Comparison of ENCODE assay signal across 8 cellular contexts in the genomic region with DNA sequence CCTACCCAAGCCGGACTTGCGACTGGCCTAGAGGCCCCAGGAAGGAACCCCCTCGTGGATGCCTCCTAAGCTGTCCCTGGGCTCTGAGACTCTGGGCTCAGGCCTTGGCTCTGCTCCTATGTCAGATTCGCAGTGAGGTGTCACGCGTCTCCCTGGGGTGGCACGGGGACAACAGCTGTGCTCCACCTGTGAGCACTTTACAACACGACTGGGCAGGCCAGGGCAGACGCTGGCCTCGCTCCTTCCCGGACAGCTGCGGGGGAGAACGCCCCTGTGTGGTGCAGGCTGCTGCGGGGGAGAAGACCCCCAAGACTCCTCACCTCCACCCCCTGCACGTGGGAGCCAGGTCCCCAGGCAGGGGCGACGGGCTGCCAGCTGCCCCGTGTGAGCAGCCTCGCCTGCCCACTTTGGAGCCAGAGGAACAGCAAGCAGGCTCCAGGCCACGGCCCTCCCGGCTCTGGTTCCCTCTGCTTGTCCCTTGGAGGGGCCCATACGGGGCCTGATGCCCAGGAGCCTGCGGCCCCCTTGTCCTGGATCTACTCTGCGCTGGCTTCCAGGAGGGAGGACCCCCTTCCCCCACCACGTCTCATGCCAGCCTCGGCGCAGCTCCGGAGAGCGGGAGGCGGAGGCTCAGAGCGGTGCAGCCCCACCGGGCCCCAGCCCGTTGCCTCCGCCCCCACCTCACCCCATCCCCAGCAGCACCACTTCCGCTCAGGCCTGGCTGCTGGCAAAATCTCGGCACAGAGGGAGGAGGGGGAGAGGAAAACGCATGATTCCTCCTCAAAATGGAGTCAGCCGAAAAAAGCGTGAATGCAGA. TPM values are rescaled to one million over a fixed set of nuclear protein-coding genes. Genes with fewer than 3 reads are reported as not detected.
DNase-seq lines count a peak whose midpoint lies in the region; ATAC-seq and TF ChIP-seq lines count a peak whose summit lies in the region.

No MANE protein-coding gene starts in this region.

- H3K4me3 ChIP-seq in A673 (ENCODE audit: low read depth, low read length, poor library complexity, severe bottlenecking), result no peak overlapping the region

- DNase-seq in A673 (ENCODE audit: low spot score) (peak; percentile 56), T follicular helper cell (ENCODE audit: low read depth) (peak; percentile 67), anterior cingulate cortex (lab: John Stamatoyannopoulos, UW) (peak in 33 of 58 donors; percentile 24 to 73 (median 39)), midbrain (lab: John Stamatoyannopoulos, UW) (peak; percentile 16), germinal center (ENCODE audit: low spot score) (no peak)

- no peaks in the 10 kb centered on the region for H3K36me3 Mint-ChIP-seq in stimulated activated memory B cell treated with anti-CD40 and anti-IgM and Interleukin-4, amounts not matched to agents 10 μg/mL and 1 μg/mL and 100 μg/mL, for 72 hours

- H3K4me1 Mint-ChIP-seq in stimulated activated memory B cell treated with anti-CD40 and anti-IgM and Interleukin-4, amounts not matched to agents 10 μg/mL and 1 μg/mL and 100 μg/mL, for 72 hours, result peaks cover 18% of the 10 kb centered on the region

- H3K36me3 ChIP-seq in A673 (ENCODE audit: insufficient read depth, low read length, poor library complexity, severe bottlenecking), result no peaks in the 10 kb centered on the region

- BruUV-seq in A673 (replicated peaks; lab: Mats Ljungman, UMichigan), result no TSS peak

- no peaks in the 10 kb centered on the region for H3K9me3 ChIP-seq in A673 (ENCODE audit: low read depth, low read length, poor library complexity, severe bottlenecking)

- H3K27ac Mint-ChIP-seq in stimulated activated memory B cell treated with anti-CD40 and anti-IgM and Interleukin-4, amounts not matched to agents 10 μg/mL and 1 μg/mL and 100 μg/mL, for 72 hours, result no peak overlapping the region

- no peak for TF ChIP-seq CTCF in A673 (conservative IDR thresholded peaks at IDR 0.05; ENCODE audit: low read depth, low read length)

- peak overlapping the region; percentile 49 for H3K4me3 Mint-ChIP-seq in stimulated activated memory B cell treated with anti-CD40 and anti-IgM and Interleukin-4, amounts not matched to agents 10 μg/mL and 1 μg/mL and 100 μg/mL, for 72 hours

- H3K27ac ChIP-seq in A673 (ENCODE audit: low read depth, low read length, poor library complexity, severe bottlenecking), result peak overlapping the region; percentile 42

- ATAC-seq in stimulated activated memory B cell treated with anti-CD40 and anti-IgM and Interleukin-4, amounts not matched to agents 10 μg/mL and 1 μg/mL and 100 μg/mL, for 72 hours, result peak; percentile 53
- ATAC-seq in HG03039 (IDR thresholded peaks at IDR 0.05; ENCODE audit: unreplicated experiment), result no peak
- no peak for ATAC-seq in HG03457 (IDR thresholded peaks at IDR 0.05; ENCODE audit: unreplicated experiment)

- intact Hi-C loops in A673 (cut with micrococcal nuclease; ENCODE audit: unreplicated experiment), result no loop called here

- H3K4me1 ChIP-seq in A673 (ENCODE audit: insufficient read depth, low read length, poor library complexity, severe bottlenecking), result peaks cover 25% of the 10 kb centered on the region

- CTCF ChIA-PET in A673 (lab: Charles Lee), result no interaction called here

- no peaks in the 10 kb centered on the region for H3K9me3 Mint-ChIP-seq in stimulated activated memory B cell treated with anti-CD40 and anti-IgM and Interleukin-4, amounts not matched to agents 10 μg/mL and 1 μg/mL and 100 μg/mL, for 72 hours

- H3K27me3 Mint-ChIP-seq in stimulated activated memory B cell treated with anti-CD40 and anti-IgM and Interleukin-4, amounts not matched to agents 10 μg/mL and 1 μg/mL and 100 μg/mL, for 72 hours, result peaks cover 74% of the 10 kb centered on the region

- POLR2A ChIA-PET in A673 (lab: Charles Lee; ENCODE audit: low non-redundant PET), result no interaction called here

- H3K27me3 ChIP-seq in A673 (replicated peaks; ENCODE audit: insufficient read depth, low read depth, low read length, poor library complexity), result peaks cover 5% of the 10 kb centered on the region

RNA-seq across cellular contexts. Expression of a gene that starts 36.0 kb away (rescaled TPM):
- total RNA-seq in A673 (2021), result 0.37 and 1.0 TPM in 2 replicates
